1 cellular context compared by ENCODE assay signal in genomic region chr3:104987859-104988258, GRCh38.
TF ChIP-seq lines count a peak whose summit lies in the region.

No MANE protein-coding gene starts in this region.

TF ChIP-seq in GM23338, 12 proteins besides CTCF, POLR2A, EP300 and RAD21 (continued from another document):
- TF ChIP-seq, protein P1, sequence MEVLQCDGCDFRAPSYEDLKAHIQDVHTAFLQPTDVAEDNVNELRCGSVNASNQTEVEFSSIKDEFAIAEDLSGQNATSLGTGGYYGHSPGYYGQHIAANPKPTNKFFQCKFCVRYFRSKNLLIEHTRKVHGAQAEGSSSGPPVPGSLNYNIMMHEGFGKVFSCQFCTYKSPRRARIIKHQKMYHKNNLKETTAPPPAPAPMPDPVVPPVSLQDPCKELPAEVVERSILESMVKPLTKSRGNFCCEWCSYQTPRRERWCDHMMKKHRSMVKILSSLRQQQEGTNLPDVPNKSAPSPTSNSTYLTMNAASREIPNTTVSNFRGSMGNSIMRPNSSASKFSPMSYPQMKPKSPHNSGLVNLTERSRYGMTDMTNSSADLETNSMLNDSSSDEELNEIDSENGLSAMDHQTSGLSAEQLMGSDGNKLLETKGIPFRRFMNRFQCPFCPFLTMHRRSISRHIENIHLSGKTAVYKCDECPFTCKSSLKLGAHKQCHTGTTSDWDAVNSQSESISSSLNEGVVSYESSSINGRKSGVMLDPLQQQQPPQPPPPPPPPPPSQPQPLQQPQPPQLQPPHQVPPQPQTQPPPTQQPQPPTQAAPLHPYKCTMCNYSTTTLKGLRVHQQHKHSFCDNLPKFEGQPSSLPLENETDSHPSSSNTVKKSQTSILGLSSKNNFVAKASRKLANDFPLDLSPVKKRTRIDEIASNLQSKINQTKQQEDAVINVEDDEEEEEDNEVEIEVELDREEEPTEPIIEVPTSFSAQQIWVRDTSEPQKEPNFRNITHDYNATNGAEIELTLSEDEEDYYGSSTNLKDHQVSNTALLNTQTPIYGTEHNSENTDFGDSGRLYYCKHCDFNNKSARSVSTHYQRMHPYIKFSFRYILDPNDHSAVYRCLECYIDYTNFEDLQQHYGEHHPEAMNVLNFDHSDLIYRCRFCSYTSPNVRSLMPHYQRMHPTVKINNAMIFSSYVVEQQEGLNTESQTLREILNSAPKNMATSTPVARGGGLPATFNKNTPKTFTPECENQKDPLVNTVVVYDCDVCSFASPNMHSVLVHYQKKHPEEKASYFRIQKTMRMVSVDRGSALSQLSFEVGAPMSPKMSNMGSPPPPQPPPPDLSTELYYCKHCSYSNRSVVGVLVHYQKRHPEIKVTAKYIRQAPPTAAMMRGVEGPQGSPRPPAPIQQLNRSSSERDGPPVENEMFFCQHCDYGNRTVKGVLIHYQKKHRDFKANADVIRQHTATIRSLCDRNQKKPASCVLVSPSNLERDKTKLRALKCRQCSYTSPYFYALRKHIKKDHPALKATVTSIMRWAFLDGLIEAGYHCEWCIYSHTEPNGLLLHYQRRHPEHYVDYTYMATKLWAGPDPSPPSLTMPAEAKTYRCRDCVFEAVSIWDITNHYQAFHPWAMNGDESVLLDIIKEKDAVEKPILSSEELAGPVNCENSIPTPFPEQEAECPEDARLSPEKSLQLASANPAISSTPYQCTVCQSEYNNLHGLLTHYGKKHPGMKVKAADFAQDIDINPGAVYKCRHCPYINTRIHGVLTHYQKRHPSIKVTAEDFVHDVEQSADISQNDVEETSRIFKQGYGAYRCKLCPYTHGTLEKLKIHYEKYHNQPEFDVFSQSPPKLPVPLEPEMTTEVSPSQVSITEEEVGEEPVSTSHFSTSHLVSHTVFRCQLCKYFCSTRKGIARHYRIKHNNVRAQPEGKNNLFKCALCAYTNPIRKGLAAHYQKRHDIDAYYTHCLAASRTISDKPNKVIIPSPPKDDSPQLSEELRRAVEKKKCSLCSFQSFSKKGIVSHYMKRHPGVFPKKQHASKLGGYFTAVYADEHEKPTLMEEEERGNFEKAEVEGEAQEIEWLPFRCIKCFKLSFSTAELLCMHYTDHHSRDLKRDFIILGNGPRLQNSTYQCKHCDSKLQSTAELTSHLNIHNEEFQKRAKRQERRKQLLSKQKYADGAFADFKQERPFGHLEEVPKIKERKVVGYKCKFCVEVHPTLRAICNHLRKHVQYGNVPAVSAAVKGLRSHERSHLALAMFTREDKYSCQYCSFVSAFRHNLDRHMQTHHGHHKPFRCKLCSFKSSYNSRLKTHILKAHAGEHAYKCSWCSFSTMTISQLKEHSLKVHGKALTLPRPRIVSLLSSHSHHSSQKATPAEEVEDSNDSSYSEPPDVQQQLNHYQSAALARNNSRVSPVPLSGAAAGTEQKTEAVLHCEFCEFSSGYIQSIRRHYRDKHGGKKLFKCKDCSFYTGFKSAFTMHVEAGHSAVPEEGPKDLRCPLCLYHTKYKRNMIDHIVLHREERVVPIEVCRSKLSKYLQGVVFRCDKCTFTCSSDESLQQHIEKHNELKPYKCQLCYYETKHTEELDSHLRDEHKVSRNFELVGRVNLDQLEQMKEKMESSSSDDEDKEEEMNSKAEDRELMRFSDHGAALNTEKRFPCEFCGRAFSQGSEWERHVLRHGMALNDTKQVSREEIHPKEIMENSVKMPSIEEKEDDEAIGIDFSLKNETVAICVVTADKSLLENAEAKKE (CRISPR knock-in tag; IDR thresholded peaks at IDR 0.05): no peak
- TF ChIP-seq POLR2AphosphoS5 (IDR thresholded peaks at IDR 0.05; ENCODE audit: low read depth) (no peak), ETS1 (IDR thresholded peaks at IDR 0.05) (no peak), CREB1 (CRISPR knock-in tag; IDR thresholded peaks at IDR 0.05; ENCODE audit: low read depth) (no peak)
- TF ChIP-seq, protein P2, sequence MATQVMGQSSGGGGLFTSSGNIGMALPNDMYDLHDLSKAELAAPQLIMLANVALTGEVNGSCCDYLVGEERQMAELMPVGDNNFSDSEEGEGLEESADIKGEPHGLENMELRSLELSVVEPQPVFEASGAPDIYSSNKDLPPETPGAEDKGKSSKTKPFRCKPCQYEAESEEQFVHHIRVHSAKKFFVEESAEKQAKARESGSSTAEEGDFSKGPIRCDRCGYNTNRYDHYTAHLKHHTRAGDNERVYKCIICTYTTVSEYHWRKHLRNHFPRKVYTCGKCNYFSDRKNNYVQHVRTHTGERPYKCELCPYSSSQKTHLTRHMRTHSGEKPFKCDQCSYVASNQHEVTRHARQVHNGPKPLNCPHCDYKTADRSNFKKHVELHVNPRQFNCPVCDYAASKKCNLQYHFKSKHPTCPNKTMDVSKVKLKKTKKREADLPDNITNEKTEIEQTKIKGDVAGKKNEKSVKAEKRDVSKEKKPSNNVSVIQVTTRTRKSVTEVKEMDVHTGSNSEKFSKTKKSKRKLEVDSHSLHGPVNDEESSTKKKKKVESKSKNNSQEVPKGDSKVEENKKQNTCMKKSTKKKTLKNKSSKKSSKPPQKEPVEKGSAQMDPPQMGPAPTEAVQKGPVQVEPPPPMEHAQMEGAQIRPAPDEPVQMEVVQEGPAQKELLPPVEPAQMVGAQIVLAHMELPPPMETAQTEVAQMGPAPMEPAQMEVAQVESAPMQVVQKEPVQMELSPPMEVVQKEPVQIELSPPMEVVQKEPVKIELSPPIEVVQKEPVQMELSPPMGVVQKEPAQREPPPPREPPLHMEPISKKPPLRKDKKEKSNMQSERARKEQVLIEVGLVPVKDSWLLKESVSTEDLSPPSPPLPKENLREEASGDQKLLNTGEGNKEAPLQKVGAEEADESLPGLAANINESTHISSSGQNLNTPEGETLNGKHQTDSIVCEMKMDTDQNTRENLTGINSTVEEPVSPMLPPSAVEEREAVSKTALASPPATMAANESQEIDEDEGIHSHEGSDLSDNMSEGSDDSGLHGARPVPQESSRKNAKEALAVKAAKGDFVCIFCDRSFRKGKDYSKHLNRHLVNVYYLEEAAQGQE (IDR thresholded peaks at IDR 0.05; ENCODE audit: unreplicated experiment): no peak
